Comparison of ENCODE assay signal across 1 cellular context in the genomic region with DNA sequence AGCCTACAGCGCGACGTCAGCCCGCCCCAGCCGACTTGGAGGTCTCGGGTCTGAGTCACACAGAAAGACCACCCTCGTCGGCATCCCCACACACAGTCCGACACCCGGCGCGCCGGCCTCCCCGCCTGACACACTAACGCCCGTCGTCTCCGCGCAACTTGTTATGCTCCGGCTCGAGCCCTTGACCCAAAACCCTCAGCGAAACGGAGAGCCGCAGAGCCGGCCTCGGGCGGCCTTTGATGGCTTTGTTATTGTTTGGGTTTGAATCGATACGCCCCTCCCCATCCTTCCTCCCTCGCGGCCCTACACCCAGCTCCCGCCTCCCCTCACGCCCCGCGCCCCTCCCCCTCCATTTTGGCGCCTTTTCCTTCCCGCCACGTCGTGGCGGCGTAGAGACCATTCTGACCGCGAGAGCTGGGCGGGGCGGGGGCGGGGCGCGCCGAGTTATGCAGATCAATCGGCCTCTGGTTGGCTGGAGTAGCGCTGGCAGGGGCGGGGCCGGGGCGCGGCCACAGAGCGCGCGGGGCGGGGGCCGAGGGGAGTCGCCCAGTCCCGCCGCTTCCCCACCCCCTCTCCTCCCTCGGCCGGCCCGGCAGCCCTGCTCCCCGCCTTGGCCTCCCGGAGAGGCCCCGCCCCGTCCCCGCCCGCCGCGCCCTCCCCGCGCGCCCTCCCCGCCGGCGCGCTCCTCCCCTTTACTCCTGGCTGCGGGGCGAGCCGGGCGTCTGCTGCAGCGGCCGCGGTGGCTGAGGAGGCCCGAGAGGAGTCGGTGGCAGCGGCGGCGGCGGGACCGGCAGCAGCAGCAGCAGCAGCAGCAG.
TF ChIP-seq lines count a peak whose summit lies in the region.

A gene (plus strand): TSS at position 695 of the 815 bp plus-strand sequence. CDS start 424 bp downstream, outside the sequence.

TF ChIP-seq in HepG2, 621 proteins besides CTCF, POLR2A, EP300 and RAD21 (continued from another document and continues in another):
- TF ChIP-seq, protein P1, sequence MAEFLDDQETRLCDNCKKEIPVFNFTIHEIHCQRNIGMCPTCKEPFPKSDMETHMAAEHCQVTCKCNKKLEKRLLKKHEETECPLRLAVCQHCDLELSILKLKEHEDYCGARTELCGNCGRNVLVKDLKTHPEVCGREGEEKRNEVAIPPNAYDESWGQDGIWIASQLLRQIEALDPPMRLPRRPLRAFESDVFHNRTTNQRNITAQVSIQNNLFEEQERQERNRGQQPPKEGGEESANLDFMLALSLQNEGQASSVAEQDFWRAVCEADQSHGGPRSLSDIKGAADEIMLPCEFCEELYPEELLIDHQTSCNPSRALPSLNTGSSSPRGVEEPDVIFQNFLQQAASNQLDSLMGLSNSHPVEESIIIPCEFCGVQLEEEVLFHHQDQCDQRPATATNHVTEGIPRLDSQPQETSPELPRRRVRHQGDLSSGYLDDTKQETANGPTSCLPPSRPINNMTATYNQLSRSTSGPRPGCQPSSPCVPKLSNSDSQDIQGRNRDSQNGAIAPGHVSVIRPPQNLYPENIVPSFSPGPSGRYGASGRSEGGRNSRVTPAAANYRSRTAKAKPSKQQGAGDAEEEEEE (CRISPR knock-in tag; IDR thresholded peaks at IDR 0.05; ENCODE audit: borderline replicate concordance): no peak
- TF ChIP-seq, protein P2, sequence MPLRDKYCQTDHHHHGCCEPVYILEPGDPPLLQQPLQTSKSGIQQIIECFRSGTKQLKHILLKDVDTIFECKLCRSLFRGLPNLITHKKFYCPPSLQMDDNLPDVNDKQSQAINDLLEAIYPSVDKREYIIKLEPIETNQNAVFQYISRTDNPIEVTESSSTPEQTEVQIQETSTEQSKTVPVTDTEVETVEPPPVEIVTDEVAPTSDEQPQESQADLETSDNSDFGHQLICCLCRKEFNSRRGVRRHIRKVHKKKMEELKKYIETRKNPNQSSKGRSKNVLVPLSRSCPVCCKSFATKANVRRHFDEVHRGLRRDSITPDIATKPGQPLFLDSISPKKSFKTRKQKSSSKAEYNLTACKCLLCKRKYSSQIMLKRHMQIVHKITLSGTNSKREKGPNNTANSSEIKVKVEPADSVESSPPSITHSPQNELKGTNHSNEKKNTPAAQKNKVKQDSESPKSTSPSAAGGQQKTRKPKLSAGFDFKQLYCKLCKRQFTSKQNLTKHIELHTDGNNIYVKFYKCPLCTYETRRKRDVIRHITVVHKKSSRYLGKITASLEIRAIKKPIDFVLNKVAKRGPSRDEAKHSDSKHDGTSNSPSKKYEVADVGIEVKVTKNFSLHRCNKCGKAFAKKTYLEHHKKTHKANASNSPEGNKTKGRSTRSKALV (CRISPR knock-in tag; IDR thresholded peaks at IDR 0.05): peak; percentile 75; the same call in 1 of the 2 replicates
- TF ChIP-seq MIXL1 (CRISPR knock-in tag; IDR thresholded peaks at IDR 0.05): peak; percentile 90; the same call in 1 of the 2 replicates
- no peak for TF ChIP-seq ZNF446 (CRISPR knock-in tag; IDR thresholded peaks at IDR 0.05)
- TF ChIP-seq, protein P3, sequence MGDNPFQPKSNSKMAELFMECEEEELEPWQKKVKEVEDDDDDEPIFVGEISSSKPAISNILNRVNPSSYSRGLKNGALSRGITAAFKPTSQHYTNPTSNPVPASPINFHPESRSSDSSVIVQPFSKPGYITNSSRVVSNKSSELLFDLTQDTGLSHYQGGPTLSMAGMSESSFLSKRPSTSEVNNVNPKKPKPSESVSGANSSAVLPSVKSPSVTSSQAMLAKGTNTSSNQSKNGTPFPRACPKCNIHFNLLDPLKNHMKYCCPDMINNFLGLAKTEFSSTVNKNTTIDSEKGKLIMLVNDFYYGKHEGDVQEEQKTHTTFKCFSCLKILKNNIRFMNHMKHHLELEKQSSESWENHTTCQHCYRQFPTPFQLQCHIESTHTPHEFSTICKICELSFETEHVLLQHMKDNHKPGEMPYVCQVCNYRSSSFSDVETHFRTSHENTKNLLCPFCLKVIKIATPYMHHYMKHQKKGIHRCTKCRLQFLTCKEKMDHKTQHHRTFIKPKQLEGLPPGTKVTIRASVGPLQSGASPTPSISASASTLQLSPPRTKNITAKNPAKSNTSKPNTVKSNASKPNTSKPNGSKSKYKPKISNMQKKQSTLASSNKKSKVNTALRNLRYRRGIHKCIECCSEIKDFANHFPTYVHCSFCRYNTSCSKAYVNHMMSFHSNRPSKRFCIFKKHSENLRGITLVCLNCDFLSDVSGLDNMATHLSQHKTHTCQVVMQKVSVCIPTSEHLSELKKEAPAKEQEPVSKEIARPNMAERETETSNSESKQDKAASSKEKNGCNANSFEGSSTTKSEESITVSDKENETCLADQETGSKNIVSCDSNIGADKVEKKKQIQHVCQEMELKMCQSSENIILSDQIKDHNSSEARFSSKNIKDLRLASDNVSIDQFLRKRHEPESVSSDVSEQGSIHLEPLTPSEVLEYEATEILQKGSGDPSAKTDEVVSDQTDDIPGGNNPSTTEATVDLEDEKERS (CRISPR knock-in tag; IDR thresholded peaks at IDR 0.05): 0 out of 2 replicates have a peak, but pooled peaks have one; percentile 5
- TF ChIP-seq ZNF883 (CRISPR knock-in tag; IDR thresholded peaks at IDR 0.05; ENCODE audit: not compliant biosample characterization): no peak
- TF ChIP-seq ZFAT (CRISPR knock-in tag; conservative IDR thresholded peaks at IDR 0.05): no peak
- TF ChIP-seq HOXA5 (CRISPR knock-in tag; IDR thresholded peaks at IDR 0.05): peak; percentile 90
- TF ChIP-seq THAP11 (CRISPR knock-in tag; IDR thresholded peaks at IDR 0.05): peak; percentile 49; the same call in 1 of the 2 replicates
- TF ChIP-seq ZNF703 (CRISPR knock-in tag; IDR thresholded peaks at IDR 0.05; ENCODE audit: borderline replicate concordance): peak; percentile 74; the same call in 1 of the 2 replicates
- no peak for TF ChIP-seq ZNF569 (CRISPR knock-in tag; IDR thresholded peaks at IDR 0.05; ENCODE audit: borderline replicate concordance)
- TF ChIP-seq SIN3A (IDR thresholded peaks at IDR 0.05; ENCODE audit: borderline replicate concordance, low read depth, low read length): peak; percentile 65; the same call in 1 of the 2 replicates
- TF ChIP-seq HNRNPUL1 (IDR thresholded peaks at IDR 0.05; ENCODE audit: low read depth, low read length): no peak
- TF ChIP-seq ZNF501 (CRISPR knock-in tag; IDR thresholded peaks at IDR 0.05): no peak; the same call in none of the 2 replicates
- no peak for TF ChIP-seq ZNF644 (CRISPR knock-in tag; IDR thresholded peaks at IDR 0.05; ENCODE audit: low read depth)
- TF ChIP-seq GTF3A (CRISPR knock-in tag; conservative IDR thresholded peaks at IDR 0.05): 0 out of 2 replicates have a peak, but pooled peaks have one; percentile 41
- TF ChIP-seq SP1 (IDR thresholded peaks at IDR 0.05): peak; percentile 49; the same call in 1 of the 2 replicates
- TF ChIP-seq SP1 (CRISPR knock-in tag; IDR thresholded peaks at IDR 0.05): peak; percentile 94
- no peak for TF ChIP-seq CENPX (CRISPR knock-in tag; IDR thresholded peaks at IDR 0.05)
- TF ChIP-seq, protein P4, sequence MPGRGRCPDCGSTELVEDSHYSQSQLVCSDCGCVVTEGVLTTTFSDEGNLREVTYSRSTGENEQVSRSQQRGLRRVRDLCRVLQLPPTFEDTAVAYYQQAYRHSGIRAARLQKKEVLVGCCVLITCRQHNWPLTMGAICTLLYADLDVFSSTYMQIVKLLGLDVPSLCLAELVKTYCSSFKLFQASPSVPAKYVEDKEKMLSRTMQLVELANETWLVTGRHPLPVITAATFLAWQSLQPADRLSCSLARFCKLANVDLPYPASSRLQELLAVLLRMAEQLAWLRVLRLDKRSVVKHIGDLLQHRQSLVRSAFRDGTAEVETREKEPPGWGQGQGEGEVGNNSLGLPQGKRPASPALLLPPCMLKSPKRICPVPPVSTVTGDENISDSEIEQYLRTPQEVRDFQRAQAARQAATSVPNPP (CRISPR knock-in tag; IDR thresholded peaks at IDR 0.05): no peak; the same call in 1 of the 2 replicates
- TF ChIP-seq, protein P5, sequence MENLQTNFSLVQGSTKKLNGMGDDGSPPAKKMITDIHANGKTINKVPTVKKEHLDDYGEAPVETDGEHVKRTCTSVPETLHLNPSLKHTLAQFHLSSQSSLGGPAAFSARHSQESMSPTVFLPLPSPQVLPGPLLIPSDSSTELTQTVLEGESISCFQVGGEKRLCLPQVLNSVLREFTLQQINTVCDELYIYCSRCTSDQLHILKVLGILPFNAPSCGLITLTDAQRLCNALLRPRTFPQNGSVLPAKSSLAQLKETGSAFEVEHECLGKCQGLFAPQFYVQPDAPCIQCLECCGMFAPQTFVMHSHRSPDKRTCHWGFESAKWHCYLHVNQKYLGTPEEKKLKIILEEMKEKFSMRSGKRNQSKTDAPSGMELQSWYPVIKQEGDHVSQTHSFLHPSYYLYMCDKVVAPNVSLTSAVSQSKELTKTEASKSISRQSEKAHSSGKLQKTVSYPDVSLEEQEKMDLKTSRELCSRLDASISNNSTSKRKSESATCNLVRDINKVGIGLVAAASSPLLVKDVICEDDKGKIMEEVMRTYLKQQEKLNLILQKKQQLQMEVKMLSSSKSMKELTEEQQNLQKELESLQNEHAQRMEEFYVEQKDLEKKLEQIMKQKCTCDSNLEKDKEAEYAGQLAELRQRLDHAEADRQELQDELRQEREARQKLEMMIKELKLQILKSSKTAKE (CRISPR knock-in tag; IDR thresholded peaks at IDR 0.05; ENCODE audit: borderline replicate concordance): peak; percentile 97
- peak; percentile 89 for TF ChIP-seq ZNF253 (CRISPR knock-in tag; IDR thresholded peaks at IDR 0.05; ENCODE audit: borderline replicate concordance)
- peak; percentile 66 for TF ChIP-seq CREB1 (IDR thresholded peaks at IDR 0.05)
- peak; percentile 65; the same call in 1 of the 2 replicates for TF ChIP-seq CREB1 (CRISPR knock-in tag; IDR thresholded peaks at IDR 0.05)
- TF ChIP-seq, protein P6, sequence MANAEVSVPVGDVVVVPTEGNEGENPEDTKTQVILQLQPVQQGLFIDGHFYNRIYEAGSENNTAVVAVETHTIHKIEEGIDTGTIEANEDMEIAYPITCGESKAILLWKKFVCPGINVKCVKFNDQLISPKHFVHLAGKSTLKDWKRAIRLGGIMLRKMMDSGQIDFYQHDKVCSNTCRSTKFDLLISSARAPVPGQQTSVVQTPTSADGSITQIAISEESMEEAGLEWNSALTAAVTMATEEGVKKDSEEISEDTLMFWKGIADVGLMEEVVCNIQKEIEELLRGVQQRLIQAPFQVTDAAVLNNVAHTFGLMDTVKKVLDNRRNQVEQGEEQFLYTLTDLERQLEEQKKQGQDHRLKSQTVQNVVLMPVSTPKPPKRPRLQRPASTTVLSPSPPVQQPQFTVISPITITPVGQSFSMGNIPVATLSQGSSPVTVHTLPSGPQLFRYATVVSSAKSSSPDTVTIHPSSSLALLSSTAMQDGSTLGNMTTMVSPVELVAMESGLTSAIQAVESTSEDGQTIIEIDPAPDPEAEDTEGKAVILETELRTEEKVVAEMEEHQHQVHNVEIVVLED (CRISPR knock-in tag; IDR thresholded peaks at IDR 0.05; ENCODE audit: borderline replicate concordance): peak; percentile 81
- peak; percentile 59; the same call in 1 of the 2 replicates for TF ChIP-seq KAT2B (IDR thresholded peaks at IDR 0.05; ENCODE audit: borderline replicate concordance, low read depth, low read length)
- 0 out of 2 replicates have a peak, but pooled peaks have one; percentile 83 for TF ChIP-seq ZNF136 (CRISPR knock-in tag; IDR thresholded peaks at IDR 0.05; ENCODE audit: low read depth)
- TF ChIP-seq, protein P7, sequence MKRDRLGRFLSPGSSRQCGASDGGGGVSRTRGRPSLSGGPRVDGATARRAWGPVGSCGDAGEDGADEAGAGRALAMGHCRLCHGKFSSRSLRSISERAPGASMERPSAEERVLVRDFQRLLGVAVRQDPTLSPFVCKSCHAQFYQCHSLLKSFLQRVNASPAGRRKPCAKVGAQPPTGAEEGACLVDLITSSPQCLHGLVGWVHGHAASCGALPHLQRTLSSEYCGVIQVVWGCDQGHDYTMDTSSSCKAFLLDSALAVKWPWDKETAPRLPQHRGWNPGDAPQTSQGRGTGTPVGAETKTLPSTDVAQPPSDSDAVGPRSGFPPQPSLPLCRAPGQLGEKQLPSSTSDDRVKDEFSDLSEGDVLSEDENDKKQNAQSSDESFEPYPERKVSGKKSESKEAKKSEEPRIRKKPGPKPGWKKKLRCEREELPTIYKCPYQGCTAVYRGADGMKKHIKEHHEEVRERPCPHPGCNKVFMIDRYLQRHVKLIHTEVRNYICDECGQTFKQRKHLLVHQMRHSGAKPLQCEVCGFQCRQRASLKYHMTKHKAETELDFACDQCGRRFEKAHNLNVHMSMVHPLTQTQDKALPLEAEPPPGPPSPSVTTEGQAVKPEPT (CRISPR knock-in tag; IDR thresholded peaks at IDR 0.05; ENCODE audit: low read depth): no peak
- TF ChIP-seq ATF7-NPFF (CRISPR knock-in tag; IDR thresholded peaks at IDR 0.05; ENCODE audit: low read depth): peak; percentile 87; the same call in 1 of the 2 replicates
- peak; percentile 95 for TF ChIP-seq SOX5 (CRISPR knock-in tag; IDR thresholded peaks at IDR 0.05; ENCODE audit: borderline replicate concordance)
- TF ChIP-seq ZSCAN12 (CRISPR knock-in tag; IDR thresholded peaks at IDR 0.05): no peak
- 0 out of 2 replicates have a peak, but pooled peaks have one; percentile 5 for TF ChIP-seq IRX3 (CRISPR knock-in tag; IDR thresholded peaks at IDR 0.05; ENCODE audit: borderline replicate concordance, low read depth)
- TF ChIP-seq SRSF4 (IDR thresholded peaks at IDR 0.05; ENCODE audit: low read depth, low read length, poor library complexity, severe bottlenecking): no peak
- peak; percentile 90 for TF ChIP-seq ZBTB7B (CRISPR knock-in tag; IDR thresholded peaks at IDR 0.05)
- TF ChIP-seq, protein P8, sequence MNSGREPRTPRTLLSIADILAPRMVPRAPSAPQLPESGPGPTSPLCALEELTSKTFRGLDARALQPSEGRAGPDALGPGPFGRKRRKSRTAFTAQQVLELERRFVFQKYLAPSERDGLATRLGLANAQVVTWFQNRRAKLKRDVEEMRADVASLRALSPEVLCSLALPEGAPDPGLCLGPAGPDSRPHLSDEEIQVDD (CRISPR knock-in tag; IDR thresholded peaks at IDR 0.05; ENCODE audit: borderline replicate concordance): peak; percentile 19; the same call in 1 of the 2 replicates
- TF ChIP-seq ZNF605 (CRISPR knock-in tag; IDR thresholded peaks at IDR 0.05): peak; percentile 94
- TF ChIP-seq HOXA3 (CRISPR knock-in tag; IDR thresholded peaks at IDR 0.05): peak; percentile 78; the same call in 1 of the 2 replicates
- peak; percentile 20; the same call in 1 of the 2 replicates for TF ChIP-seq ZNF788 (CRISPR knock-in tag; IDR thresholded peaks at IDR 0.05; ENCODE audit: borderline replicate concordance)
- no peak for TF ChIP-seq ZNF510 (CRISPR knock-in tag; IDR thresholded peaks at IDR 0.05; ENCODE audit: low read depth)
- TF ChIP-seq, protein P9, sequence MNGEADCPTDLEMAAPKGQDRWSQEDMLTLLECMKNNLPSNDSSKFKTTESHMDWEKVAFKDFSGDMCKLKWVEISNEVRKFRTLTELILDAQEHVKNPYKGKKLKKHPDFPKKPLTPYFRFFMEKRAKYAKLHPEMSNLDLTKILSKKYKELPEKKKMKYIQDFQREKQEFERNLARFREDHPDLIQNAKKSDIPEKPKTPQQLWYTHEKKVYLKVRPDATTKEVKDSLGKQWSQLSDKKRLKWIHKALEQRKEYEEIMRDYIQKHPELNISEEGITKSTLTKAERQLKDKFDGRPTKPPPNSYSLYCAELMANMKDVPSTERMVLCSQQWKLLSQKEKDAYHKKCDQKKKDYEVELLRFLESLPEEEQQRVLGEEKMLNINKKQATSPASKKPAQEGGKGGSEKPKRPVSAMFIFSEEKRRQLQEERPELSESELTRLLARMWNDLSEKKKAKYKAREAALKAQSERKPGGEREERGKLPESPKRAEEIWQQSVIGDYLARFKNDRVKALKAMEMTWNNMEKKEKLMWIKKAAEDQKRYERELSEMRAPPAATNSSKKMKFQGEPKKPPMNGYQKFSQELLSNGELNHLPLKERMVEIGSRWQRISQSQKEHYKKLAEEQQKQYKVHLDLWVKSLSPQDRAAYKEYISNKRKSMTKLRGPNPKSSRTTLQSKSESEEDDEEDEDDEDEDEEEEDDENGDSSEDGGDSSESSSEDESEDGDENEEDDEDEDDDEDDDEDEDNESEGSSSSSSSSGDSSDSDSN (CRISPR knock-in tag; IDR thresholded peaks at IDR 0.05): no peak; the same call in 1 of the 2 replicates
- TF ChIP-seq ZNF230 (CRISPR knock-in tag; IDR thresholded peaks at IDR 0.05): no peak; the same call in 1 of the 2 replicates
- TF ChIP-seq TAF15 (IDR thresholded peaks at IDR 0.05; ENCODE audit: low read depth, low read length, poor library complexity, severe bottlenecking): no peak
